1 cellular context compared by ENCODE assay signal in the genomic region with DNA sequence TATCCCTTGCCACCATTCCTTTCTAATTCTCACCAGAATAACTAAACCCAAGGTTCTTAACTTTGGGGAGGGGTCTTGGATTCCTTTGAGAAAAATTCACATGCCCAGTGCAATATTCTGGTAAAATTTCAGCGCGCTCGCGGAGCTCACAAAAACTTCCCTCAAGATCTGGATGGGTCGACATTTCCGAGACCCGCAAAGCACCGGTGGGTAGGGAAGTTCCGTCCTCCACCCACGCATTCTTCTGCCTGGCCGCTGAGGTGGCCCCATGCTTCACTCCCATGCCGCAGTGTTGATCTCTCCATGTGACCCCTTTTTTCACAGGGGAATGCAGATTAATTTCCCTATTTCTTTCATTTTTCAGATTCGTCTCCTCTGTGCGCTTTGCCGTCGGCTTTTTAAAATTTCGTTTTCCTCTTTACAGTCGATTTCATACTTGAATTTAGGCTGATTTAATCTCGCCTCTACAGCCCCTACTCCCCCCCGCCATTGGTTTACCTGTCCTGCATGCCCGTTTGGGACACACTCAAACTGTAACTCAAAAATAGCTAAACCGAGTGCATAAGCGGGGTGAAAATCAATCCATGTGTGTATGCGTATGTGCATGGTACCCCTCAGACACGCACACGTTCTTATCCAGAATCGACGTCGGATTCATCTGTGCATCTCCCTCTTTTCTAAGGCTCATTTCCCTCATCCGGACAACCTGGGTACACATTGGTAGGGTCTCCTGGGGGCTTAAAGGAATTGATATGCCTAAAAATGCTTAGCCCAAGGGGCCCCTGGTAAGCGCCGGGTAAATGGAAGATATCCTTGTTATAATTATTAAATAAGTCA.
TF ChIP-seq lines count a peak whose summit lies in the region.

No MANE protein-coding gene starts in this region.

TF ChIP-seq in K562, 482 proteins besides CTCF, POLR2A, EP300 and RAD21 (continues in another document):
- no peak for TF ChIP-seq ZNF316 (IDR thresholded peaks at IDR 0.05)
- no peak for TF ChIP-seq SMAD2 (IDR thresholded peaks at IDR 0.05; ENCODE audit: low read depth, low read length)
- no peak for TF ChIP-seq GABPB1 (CRISPR knock-in tag; IDR thresholded peaks at IDR 0.05)
- TF ChIP-seq, protein P1, sequence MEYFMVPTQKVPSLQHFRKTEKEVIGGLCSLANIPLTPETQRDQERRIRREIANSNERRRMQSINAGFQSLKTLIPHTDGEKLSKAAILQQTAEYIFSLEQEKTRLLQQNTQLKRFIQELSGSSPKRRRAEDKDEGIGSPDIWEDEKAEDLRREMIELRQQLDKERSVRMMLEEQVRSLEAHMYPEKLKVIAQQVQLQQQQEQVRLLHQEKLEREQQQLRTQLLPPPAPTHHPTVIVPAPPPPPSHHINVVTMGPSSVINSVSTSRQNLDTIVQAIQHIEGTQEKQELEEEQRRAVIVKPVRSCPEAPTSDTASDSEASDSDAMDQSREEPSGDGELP (CRISPR knock-in tag; IDR thresholded peaks at IDR 0.05; ENCODE audit: borderline replicate concordance): 0 out of 2 replicates have a peak, but pooled peaks have one; percentile 11
- TF ChIP-seq SRF (CRISPR knock-in tag; IDR thresholded peaks at IDR 0.05): no peak
- TF ChIP-seq CREB1 (IDR thresholded peaks at IDR 0.05): no peak
- TF ChIP-seq CREB1 (CRISPR knock-in tag; IDR thresholded peaks at IDR 0.05): no peak
- no peak for TF ChIP-seq FOXJ3 (CRISPR knock-in tag; IDR thresholded peaks at IDR 0.05)
- TF ChIP-seq, protein P2, sequence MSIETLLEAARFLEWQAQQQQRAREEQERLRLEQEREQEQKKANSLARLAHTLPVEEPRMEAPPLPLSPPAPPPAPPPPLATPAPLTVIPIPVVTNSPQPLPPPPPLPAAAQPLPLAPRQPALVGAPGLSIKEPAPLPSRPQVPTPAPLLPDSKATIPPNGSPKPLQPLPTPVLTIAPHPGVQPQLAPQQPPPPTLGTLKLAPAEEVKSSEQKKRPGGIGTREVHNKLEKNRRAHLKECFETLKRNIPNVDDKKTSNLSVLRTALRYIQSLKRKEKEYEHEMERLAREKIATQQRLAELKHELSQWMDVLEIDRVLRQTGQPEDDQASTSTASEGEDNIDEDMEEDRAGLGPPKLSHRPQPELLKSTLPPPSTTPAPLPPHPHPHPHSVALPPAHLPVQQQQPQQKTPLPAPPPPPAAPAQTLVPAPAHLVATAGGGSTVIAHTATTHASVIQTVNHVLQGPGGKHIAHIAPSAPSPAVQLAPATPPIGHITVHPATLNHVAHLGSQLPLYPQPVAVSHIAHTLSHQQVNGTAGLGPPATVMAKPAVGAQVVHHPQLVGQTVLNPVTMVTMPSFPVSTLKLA (conservative IDR thresholded peaks at IDR 0.05): peak in 1 of 2 experiments; percentile 76; a peak in 3 of 4 replicates
- no peak for TF ChIP-seq SIRT6 (IDR thresholded peaks at IDR 0.05; ENCODE audit: low read depth, low read length)
- peak; percentile 31; the same call in 1 of the 2 replicates for TF ChIP-seq L3MBTL2 (IDR thresholded peaks at IDR 0.05)
- TF ChIP-seq RB1 (IDR thresholded peaks at IDR 0.05; ENCODE audit: low read depth): no peak
- TF ChIP-seq ZNF584 (CRISPR knock-in tag; IDR thresholded peaks at IDR 0.05; ENCODE audit: low read depth): no peak
- no peak for TF ChIP-seq ZKSCAN8 (CRISPR knock-in tag; IDR thresholded peaks at IDR 0.05)
- TF ChIP-seq HNRNPLL (IDR thresholded peaks at IDR 0.05; ENCODE audit: low read depth, low read length, poor library complexity, severe bottlenecking): peak; percentile 46
- TF ChIP-seq FOXJ2 (tag; IDR thresholded peaks at IDR 0.05): no peak
- no peak for TF ChIP-seq ADNP (tag; IDR thresholded peaks at IDR 0.05)
- TF ChIP-seq TCF3 (CRISPR knock-in tag; IDR thresholded peaks at IDR 0.05): 0 out of 2 replicates have a peak, but pooled peaks have one; percentile 8
- no peak for TF ChIP-seq ZNF140 (CRISPR knock-in tag; IDR thresholded peaks at IDR 0.05)
- TF ChIP-seq KDM5B (IDR thresholded peaks at IDR 0.05; ENCODE audit: insufficient replicate concordance, low read depth, low read length): peak; percentile 0
- TF ChIP-seq NRF1 (conservative IDR thresholded peaks at IDR 0.05 in 1 of 2, IDR thresholded peaks at IDR 0.05 in 1 of 2): no peak
- peak; percentile 97 for TF ChIP-seq EGR1 (conservative IDR thresholded peaks at IDR 0.05)
- no peak for TF ChIP-seq ZNF41 (CRISPR knock-in tag; conservative IDR thresholded peaks at IDR 0.05)
- TF ChIP-seq TAL1 (IDR thresholded peaks at IDR 0.05): no peak
- TF ChIP-seq ZNF589 (CRISPR knock-in tag; IDR thresholded peaks at IDR 0.05; ENCODE audit: low read depth): 0 out of 2 replicates have a peak, but pooled peaks have one; percentile 46
- TF ChIP-seq STAG1 (CRISPR knock-in tag; IDR thresholded peaks at IDR 0.05; ENCODE audit: borderline replicate concordance): no peak
- TF ChIP-seq, protein P3, sequence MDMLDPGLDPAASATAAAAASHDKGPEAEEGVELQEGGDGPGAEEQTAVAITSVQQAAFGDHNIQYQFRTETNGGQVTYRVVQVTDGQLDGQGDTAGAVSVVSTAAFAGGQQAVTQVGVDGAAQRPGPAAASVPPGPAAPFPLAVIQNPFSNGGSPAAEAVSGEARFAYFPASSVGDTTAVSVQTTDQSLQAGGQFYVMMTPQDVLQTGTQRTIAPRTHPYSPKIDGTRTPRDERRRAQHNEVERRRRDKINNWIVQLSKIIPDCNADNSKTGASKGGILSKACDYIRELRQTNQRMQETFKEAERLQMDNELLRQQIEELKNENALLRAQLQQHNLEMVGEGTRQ (CRISPR knock-in tag; IDR thresholded peaks at IDR 0.05): 0 out of 2 replicates have a peak, but pooled peaks have one; percentile 24
- TF ChIP-seq, protein P4, sequence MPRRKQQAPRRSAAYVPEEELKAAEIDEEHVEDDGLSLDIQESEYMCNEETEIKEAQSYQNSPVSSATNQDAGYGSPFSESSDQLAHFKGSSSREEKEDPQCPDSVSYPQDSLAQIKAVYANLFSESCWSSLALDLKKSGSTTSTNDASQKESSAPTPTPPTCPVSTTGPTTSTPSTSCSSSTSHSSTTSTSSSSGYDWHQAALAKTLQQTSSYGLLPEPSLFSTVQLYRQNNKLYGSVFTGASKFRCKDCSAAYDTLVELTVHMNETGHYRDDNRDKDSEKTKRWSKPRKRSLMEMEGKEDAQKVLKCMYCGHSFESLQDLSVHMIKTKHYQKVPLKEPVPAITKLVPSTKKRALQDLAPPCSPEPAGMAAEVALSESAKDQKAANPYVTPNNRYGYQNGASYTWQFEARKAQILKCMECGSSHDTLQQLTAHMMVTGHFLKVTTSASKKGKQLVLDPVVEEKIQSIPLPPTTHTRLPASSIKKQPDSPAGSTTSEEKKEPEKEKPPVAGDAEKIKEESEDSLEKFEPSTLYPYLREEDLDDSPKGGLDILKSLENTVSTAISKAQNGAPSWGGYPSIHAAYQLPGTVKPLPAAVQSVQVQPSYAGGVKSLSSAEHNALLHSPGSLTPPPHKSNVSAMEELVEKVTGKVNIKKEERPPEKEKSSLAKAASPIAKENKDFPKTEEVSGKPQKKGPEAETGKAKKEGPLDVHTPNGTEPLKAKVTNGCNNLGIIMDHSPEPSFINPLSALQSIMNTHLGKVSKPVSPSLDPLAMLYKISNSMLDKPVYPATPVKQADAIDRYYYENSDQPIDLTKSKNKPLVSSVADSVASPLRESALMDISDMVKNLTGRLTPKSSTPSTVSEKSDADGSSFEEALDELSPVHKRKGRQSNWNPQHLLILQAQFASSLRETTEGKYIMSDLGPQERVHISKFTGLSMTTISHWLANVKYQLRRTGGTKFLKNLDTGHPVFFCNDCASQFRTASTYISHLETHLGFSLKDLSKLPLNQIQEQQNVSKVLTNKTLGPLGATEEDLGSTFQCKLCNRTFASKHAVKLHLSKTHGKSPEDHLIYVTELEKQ (CRISPR knock-in tag; IDR thresholded peaks at IDR 0.05): no peak
- TF ChIP-seq PRPF4 (IDR thresholded peaks at IDR 0.05; ENCODE audit: insufficient read depth, low read depth, low read length, poor library complexity, severe bottlenecking): no peak
- TF ChIP-seq NFRKB (IDR thresholded peaks at IDR 0.05; ENCODE audit: low read depth): peak; percentile 22; the same call in 1 of the 2 replicates
- TF ChIP-seq SPI1 (IDR thresholded peaks at IDR 0.05; ENCODE audit: borderline replicate concordance, low read depth, low read length): 0 out of 2 replicates have a peak, but pooled peaks have one; percentile 29
- no peak for TF ChIP-seq ZNF408 (CRISPR knock-in tag; IDR thresholded peaks at IDR 0.05; ENCODE audit: low read depth)
- 0 out of 2 replicates have a peak, but pooled peaks have one; percentile 7 for TF ChIP-seq ARID1B (IDR thresholded peaks at IDR 0.05)
- no peak for TF ChIP-seq ATF1 (CRISPR knock-in tag; IDR thresholded peaks at IDR 0.05)
- TF ChIP-seq ATF1 (tag; IDR thresholded peaks at IDR 0.05): no peak
- TF ChIP-seq, protein P5, sequence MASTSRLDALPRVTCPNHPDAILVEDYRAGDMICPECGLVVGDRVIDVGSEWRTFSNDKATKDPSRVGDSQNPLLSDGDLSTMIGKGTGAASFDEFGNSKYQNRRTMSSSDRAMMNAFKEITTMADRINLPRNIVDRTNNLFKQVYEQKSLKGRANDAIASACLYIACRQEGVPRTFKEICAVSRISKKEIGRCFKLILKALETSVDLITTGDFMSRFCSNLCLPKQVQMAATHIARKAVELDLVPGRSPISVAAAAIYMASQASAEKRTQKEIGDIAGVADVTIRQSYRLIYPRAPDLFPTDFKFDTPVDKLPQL (IDR thresholded peaks at IDR 0.05; ENCODE audit: extremely low read depth, insufficient read length): no peak
- TF ChIP-seq SMARCE1 (IDR thresholded peaks at IDR 0.05): 0 out of 2 replicates have a peak, but pooled peaks have one; percentile 11
- TF ChIP-seq SUPT5H (IDR thresholded peaks at IDR 0.05): no peak
- TF ChIP-seq, protein P6, sequence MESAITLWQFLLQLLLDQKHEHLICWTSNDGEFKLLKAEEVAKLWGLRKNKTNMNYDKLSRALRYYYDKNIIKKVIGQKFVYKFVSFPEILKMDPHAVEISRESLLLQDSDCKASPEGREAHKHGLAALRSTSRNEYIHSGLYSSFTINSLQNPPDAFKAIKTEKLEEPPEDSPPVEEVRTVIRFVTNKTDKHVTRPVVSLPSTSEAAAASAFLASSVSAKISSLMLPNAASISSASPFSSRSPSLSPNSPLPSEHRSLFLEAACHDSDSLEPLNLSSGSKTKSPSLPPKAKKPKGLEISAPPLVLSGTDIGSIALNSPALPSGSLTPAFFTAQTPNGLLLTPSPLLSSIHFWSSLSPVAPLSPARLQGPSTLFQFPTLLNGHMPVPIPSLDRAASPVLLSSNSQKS (CRISPR knock-in tag; IDR thresholded peaks at IDR 0.05): no peak
- TF ChIP-seq NFXL1 (CRISPR knock-in tag; IDR thresholded peaks at IDR 0.05): no peak
- TF ChIP-seq CCAR2 (IDR thresholded peaks at IDR 0.05; ENCODE audit: low read depth, low read length): no peak
- TF ChIP-seq BDP1 (IDR thresholded peaks at IDR 0.05; ENCODE audit: insufficient read depth, insufficient read length): no peak
- TF ChIP-seq TEAD4 (IDR thresholded peaks at IDR 0.05; ENCODE audit: low read length): 0 out of 2 replicates have a peak, but pooled peaks have one; percentile 17
- TF ChIP-seq TEAD4 (CRISPR knock-in tag; IDR thresholded peaks at IDR 0.05; ENCODE audit: borderline replicate concordance): no peak
- TF ChIP-seq CBX2 (IDR thresholded peaks at IDR 0.05; ENCODE audit: insufficient read depth, low read length, poor library complexity, severe bottlenecking): peak; percentile 53
- peak; percentile 32; the same call in 1 of the 2 replicates for TF ChIP-seq CTBP1 (IDR thresholded peaks at IDR 0.05; ENCODE audit: borderline replicate concordance)
- no peak for TF ChIP-seq ZNF263 (CRISPR knock-in tag; IDR thresholded peaks at IDR 0.05; ENCODE audit: borderline replicate concordance)
